8 cellular contexts compared by ENCODE assay signal in the genomic region with DNA sequence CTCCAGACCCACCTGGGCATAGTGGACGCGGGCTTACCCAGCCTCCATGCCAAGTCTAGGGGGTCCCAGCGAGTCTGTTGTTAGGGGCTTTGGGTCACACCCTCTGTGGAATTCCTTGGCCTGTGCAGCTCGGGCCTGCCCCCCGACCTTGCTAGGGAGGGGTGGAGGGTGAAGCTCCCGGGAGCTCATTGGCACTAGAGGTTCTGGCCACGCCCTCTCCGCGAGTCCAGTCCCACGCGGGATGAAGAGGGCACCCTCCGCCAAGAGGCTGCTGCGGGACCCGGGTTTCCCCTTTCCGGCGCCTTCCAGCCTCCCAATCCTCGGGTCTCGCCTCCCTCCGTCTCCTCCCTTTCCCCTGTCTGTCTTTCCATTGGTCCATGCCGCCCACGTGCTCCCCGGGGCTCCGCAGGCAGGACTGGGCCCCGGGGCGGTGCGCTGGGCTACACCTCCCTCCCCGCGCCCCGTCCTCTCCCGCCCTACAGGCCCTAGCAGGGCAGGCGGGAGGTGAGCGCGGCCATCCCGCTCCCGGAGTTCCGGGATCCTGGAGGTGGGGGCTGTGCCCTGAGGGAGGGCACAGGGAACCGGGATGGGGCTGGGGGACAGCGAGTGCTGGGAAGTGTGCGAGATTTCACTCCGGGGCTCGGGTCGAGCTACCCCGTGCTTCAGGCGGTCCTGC. TPM values are rescaled to one million over a fixed set of nuclear protein-coding genes. Genes with fewer than 3 reads are reported as not detected.
DNase-seq lines count a peak whose midpoint lies in the region; ATAC-seq and TF ChIP-seq lines count a peak whose summit lies in the region.

No MANE protein-coding gene starts in this region.

- ATAC-seq in GM21717 (IDR thresholded peaks at IDR 0.05; ENCODE audit: unreplicated experiment) (peak; percentile 70), esophagus mucosa (peak; percentile 86)

- H3K36me3 ChIP-seq in muscle layer of duodenum (ENCODE audit: control insufficient read depth in 1 of 2, insufficient read depth in 2 of 2, low read length in 2 of 2), result peaks cover 3 to 12% of the 10 kb centered on the region in 2 donors

- H3K27ac ChIP-seq in muscle layer of duodenum (ENCODE audit: low read length), result peak overlapping the region; percentile 79

- peaks cover 9 to 35% of the 10 kb centered on the region in 2 donors for H3K4me1 ChIP-seq in muscle layer of duodenum (ENCODE audit: control insufficient read depth in 1 of 2, insufficient read depth in 2 of 2, low read length in 2 of 2)

- no peaks in the 10 kb centered on the region for H3K27me3 ChIP-seq in muscle layer of duodenum (ENCODE audit: low read depth, low read length)

- H3K9me3 ChIP-seq in muscle layer of duodenum (ENCODE audit: control insufficient read depth in 1 of 2, low read length in 2 of 2), result no peaks in the 10 kb centered on the region

- DNase-seq in DMS153 (lab: John Stamatoyannopoulos, UW) (peak; percentile 96), KG1 (lab: John Stamatoyannopoulos, UW) (peak; percentile 69)
- DNase-seq in activated T-cell treated with anti-CD3 and anti-CD28 coated beads, Interleukin-2, amount 50 U/mL, for 48 hours, result peak; percentile 94 to 95
- DNase-seq in stimulated activated CD8-positive, alpha-beta memory T cell treated with anti-CD3 and anti-CD28 coated beads, Interleukin-7, amount 100 ng/mL, for 24 hours (ENCODE audit: low read depth), result peak; percentile 82

- peak overlapping the region; percentile 80 to 88 for H3K4me3 ChIP-seq in muscle layer of duodenum (ENCODE audit: low read depth in 1 of 2, low read length in 2 of 2)

TF ChIP-seq in PFSK-1, 5 proteins besides CTCF, POLR2A, EP300 and RAD21:
- TF ChIP-seq POLR2AphosphoS5 (IDR thresholded peaks at IDR 0.05; ENCODE audit: low read depth, low read length) (peak; percentile 57), SIN3A (IDR thresholded peaks at IDR 0.05; ENCODE audit: borderline replicate concordance, insufficient read depth, low read length) (0 out of 2 replicates have a peak, but pooled peaks have one; percentile 22), FOXP2 (optimal IDR thresholded peaks at IDR 0.05; ENCODE audit: borderline replicate concordance, extremely low read depth, extremely low read length, insufficient read depth) (no peak), TAF1 (IDR thresholded peaks at IDR 0.05; ENCODE audit: borderline replicate concordance, insufficient read depth, low read length) (no peak)
- TF ChIP-seq, protein P1, sequence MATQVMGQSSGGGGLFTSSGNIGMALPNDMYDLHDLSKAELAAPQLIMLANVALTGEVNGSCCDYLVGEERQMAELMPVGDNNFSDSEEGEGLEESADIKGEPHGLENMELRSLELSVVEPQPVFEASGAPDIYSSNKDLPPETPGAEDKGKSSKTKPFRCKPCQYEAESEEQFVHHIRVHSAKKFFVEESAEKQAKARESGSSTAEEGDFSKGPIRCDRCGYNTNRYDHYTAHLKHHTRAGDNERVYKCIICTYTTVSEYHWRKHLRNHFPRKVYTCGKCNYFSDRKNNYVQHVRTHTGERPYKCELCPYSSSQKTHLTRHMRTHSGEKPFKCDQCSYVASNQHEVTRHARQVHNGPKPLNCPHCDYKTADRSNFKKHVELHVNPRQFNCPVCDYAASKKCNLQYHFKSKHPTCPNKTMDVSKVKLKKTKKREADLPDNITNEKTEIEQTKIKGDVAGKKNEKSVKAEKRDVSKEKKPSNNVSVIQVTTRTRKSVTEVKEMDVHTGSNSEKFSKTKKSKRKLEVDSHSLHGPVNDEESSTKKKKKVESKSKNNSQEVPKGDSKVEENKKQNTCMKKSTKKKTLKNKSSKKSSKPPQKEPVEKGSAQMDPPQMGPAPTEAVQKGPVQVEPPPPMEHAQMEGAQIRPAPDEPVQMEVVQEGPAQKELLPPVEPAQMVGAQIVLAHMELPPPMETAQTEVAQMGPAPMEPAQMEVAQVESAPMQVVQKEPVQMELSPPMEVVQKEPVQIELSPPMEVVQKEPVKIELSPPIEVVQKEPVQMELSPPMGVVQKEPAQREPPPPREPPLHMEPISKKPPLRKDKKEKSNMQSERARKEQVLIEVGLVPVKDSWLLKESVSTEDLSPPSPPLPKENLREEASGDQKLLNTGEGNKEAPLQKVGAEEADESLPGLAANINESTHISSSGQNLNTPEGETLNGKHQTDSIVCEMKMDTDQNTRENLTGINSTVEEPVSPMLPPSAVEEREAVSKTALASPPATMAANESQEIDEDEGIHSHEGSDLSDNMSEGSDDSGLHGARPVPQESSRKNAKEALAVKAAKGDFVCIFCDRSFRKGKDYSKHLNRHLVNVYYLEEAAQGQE (IDR thresholded peaks at IDR 0.05; ENCODE audit: insufficient read depth in 1 of 2, low read depth in 2 of 2, low read length in 2 of 2), result no peak

RNA-seq across cellular contexts. Expression of gene RUSC1, which starts 3.5 kb away (rescaled TPM):
- 31.0 TPM for polyA plus RNA-seq in PFSK-1 (2012; ENCODE audit: insufficient read length, low read depth)
- 40.7 TPM for total RNA-seq in esophagus mucosa

RNA-seq across cellular contexts. Expression of gene FDPS, which starts 15.5 kb away (rescaled TPM):
- polyA plus RNA-seq in PFSK-1 (2012; ENCODE audit: insufficient read length, low read depth), result 91.4 TPM
- 401 TPM for total RNA-seq in esophagus mucosa

RNA-seq across cellular contexts. Expression of gene PKLR, which starts 22.9 kb away (rescaled TPM):
- polyA plus RNA-seq in PFSK-1 (2012; ENCODE audit: insufficient read length, low read depth), result not detected
- total RNA-seq in esophagus mucosa, result 0.20 TPM

RNA-seq across cellular contexts. Expression of gene HCN3, which starts 46.9 kb away (rescaled TPM):
- polyA plus RNA-seq in PFSK-1 (2012; ENCODE audit: insufficient read length, low read depth), result 3.0 TPM
- total RNA-seq in esophagus mucosa, result 1.7 TPM

RNA-seq across cellular contexts. Expression of gene CLK2, which starts 50.9 kb away (rescaled TPM):
- polyA plus RNA-seq in PFSK-1 (2012; ENCODE audit: insufficient read length, low read depth), result 56.1 TPM
- total RNA-seq in esophagus mucosa, result 16.9 TPM

Comparison
In these comparisons a context has a peak if more than half of its experiments do, and no peak if none do; other contexts are left out.
1. Peak in every context shown above with its lines: DNase-seq, ATAC-seq, H3K4me3 ChIP-seq and H3K27ac ChIP-seq.